In the genomic region with DNA sequence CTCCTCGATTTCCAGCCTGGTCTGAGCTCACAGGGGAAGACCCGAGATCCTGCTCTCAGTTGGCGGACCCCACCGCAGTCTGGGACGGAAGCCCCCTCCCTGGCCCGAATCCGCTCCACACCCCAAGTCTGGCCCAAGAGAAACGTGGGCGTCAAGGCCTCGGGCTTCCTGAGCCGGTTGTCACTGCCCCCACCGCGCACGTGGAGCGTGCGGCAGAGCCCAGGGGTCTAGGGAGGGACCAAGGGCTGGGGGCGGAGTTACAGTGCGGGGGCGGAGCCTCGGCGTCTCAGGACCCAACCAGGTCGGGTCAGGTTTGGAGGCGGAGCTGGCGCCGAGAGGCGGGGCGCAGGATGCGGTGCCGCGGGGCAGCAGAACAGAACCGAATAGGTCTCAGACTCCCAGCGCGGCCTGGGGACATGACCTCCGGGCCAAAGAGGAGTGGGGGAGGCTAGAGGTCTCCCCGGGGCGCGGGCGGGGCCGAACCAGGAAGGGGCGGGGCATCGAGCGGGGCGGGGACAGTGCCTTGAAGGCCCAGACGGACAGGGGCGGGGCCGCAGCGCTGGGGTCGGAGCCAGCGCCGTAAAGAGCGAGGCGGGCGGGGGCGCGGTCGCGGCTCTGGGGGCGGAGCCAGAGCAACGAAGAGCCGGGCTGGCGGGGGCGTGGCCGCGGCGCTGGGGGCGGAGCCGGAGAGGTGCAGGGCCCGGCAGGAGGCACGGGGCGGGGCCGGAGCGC, we compare ENCODE assay signal across 8 cellular contexts. TPM values are rescaled to one million over a fixed set of nuclear protein-coding genes. Genes with fewer than 3 reads are reported as not detected.
DNase-seq lines count a peak whose midpoint lies in the region; ATAC-seq, FAIRE-seq and TF ChIP-seq lines count a peak whose summit lies in the region.

No MANE protein-coding gene starts in this region.

- H3K27me3 Mint-ChIP-seq in natural killer cell treated with Interleukin-12 subunit alpha and Interleukin-12 subunit beta and Interleukin-15 and Interleukin-18, amount 100 ng/mL, for 72 hours, result no peaks in the 10 kb centered on the region

- peak; percentile 49 for ATAC-seq in GM21576 (IDR thresholded peaks at IDR 0.05; ENCODE audit: unreplicated experiment)
- ATAC-seq in natural killer cell treated with Interleukin-12 subunit alpha and Interleukin-12 subunit beta and Interleukin-15 and Interleukin-18, amount 100 ng/mL, for 72 hours, result peak; percentile 86 to 87

- H3K9me3 Mint-ChIP-seq in natural killer cell treated with Interleukin-12 subunit alpha and Interleukin-12 subunit beta and Interleukin-15 and Interleukin-18, amount 100 ng/mL, for 72 hours, result no peaks in the 10 kb centered on the region

- H3K36me3 Mint-ChIP-seq in natural killer cell treated with Interleukin-12 subunit alpha and Interleukin-12 subunit beta and Interleukin-15 and Interleukin-18, amount 100 ng/mL, for 72 hours, result no peaks in the 10 kb centered on the region

- peak overlapping the region; percentile 62 to 66 for H3K27ac Mint-ChIP-seq in natural killer cell treated with Interleukin-12 subunit alpha and Interleukin-12 subunit beta and Interleukin-15 and Interleukin-18, amount 100 ng/mL, for 72 hours

- H3K4me3 Mint-ChIP-seq in natural killer cell treated with Interleukin-12 subunit alpha and Interleukin-12 subunit beta and Interleukin-15 and Interleukin-18, amount 100 ng/mL, for 72 hours, result peak overlapping the region; percentile 76

- DNase-seq in DMS114 treated with DMSO at 0.1 percent for 48 hours (lab: John Stamatoyannopoulos, UW; ENCODE audit: unreplicated experiment), result peak; percentile 84
- DNase-seq in Jurkat, Clone E6-1 (ENCODE audit: low read depth, low spot score), result peak; percentile 90
- DNase-seq in RCC 7860 (ENCODE audit: low spot score), result peak; percentile 82
- DNase-seq in activated T-helper 9 cell treated with anti-CD3 and anti-CD28 coated beads, Interleukin-2, amount 50 U/mL, for 16 hours (ENCODE audit: low read depth), result peak; percentile 99
- DNase-seq in fibroblast of pulmonary artery (ENCODE audit: low read depth), result peak; percentile 95
- peak; percentile 99 for DNase-seq in natural killer cell treated with Interleukin-12 subunit alpha and Interleukin-12 subunit beta and Interleukin-15 and Interleukin-18, amount 100 ng/mL, for 72 hours (ENCODE audit: low spot score)
- DNase-seq in stimulated activated naive CD4-positive, alpha-beta T cell (lab: John Stamatoyannopoulos, UW), result peak; percentile 95 to 100 (median 98)

- H3K4me1 Mint-ChIP-seq in natural killer cell treated with Interleukin-12 subunit alpha and Interleukin-12 subunit beta and Interleukin-15 and Interleukin-18, amount 100 ng/mL, for 72 hours (ENCODE audit: low read depth in 2 of 2), result peaks cover 16 to 20% of the 10 kb centered on the region in 2 donors

- no peak for FAIRE-seq in RCC 7860 (lab: Jason Lieb, UNC)

- H3K4me3 ChIP-seq in Jurkat, Clone E6-1 (ENCODE audit: low read length), result peak overlapping the region; percentile 52
- peak overlapping the region; percentile 64 for H3K4me3 ChIP-seq in fibroblast of pulmonary artery (replicated peaks; ENCODE audit: low read depth, low read length)

- no peak for TF ChIP-seq CTCF in fibroblast of pulmonary artery (IDR thresholded peaks at IDR 0.05; ENCODE audit: low read length, missing control alignments)

RNA-seq across cellular contexts. Expression of a gene that starts 0.4 kb away (rescaled TPM):
- polyA plus RNA-seq in Jurkat, Clone E6-1 (2012; ENCODE audit: insufficient read depth, insufficient read length), result 2.0 TPM
- total RNA-seq in natural killer cell treated with Interleukin-12 subunit alpha and Interleukin-12 subunit beta and Interleukin-15 and Interleukin-18, amount 100 ng/mL, for 72 hours, result 10 to 100 TPM; 23.5 to 24.5 TPM

Comparison
In these comparisons a context has a peak if more than half of its experiments do, and no peak if none do; other contexts are left out.
1. Peak in every context shown above with its lines: DNase-seq, ATAC-seq and H3K4me3 ChIP-seq.